In genomic region chr1:13593511-13594131, GRCh38 we compare ENCODE assay signal across 1 cellular context.
TF ChIP-seq lines count a peak whose summit lies in the region.

No MANE protein-coding gene starts in this region.

TF ChIP-seq in HepG2, 621 proteins besides CTCF, POLR2A, EP300 and RAD21 (continued from another document):
- no peak for TF ChIP-seq ZNF792 (CRISPR knock-in tag; IDR thresholded peaks at IDR 0.05)
